28 cellular contexts compared by ENCODE assay signal in the genomic region with DNA sequence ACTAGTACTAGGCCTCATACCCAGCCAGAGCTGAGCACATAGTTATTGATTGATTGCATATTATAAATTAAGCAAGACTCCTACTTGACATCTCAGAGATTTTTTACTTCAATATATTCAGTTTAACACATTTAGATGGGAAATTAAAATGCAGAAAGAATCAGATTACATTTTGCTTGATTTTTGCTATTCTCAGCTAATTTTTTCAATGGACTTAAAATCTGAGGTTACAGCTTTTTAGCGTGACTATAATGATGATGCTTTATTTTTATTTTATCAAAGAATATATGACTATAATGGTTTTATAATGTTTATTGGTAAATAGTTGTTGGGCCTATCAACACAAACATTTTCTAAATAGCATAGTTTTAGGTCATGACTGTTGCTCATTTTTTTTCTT.
"Had no signal": no experiment of that assay in that cellular context is flagged by ENCODE, and none has a peak within 500 bp of the region (broad histone marks: within the 10 kb centered on the region; RNA-seq: fewer than 3 reads in every experiment).

No MANE protein-coding gene starts in this region.

- H3K4me3 ChIP-seq: colonic mucosa, coronary artery, dorsolateral prefrontal cortex, esophagus muscularis mucosa, esophagus squamous epithelium, gastrocnemius medialis, gastroesophageal sphincter, heart left ventricle, heart right ventricle had no signal

- H3K36me3 ChIP-seq: colonic mucosa, esophagus muscularis mucosa, esophagus squamous epithelium, gastrocnemius medialis, gastroesophageal sphincter, heart left ventricle, heart right ventricle had no signal

- FAIRE-seq: colon, endometrium, endothelial cell of umbilical vein, frontal cortex had no signal

- H3K27ac ChIP-seq: colonic mucosa, coronary artery, dorsolateral prefrontal cortex, epithelial cell of prostate, esophagus muscularis mucosa, esophagus squamous epithelium, foreskin keratinocyte, gastrocnemius medialis, gastroesophageal sphincter, heart left ventricle, heart right ventricle had no signal

- ATAC-seq: effector memory CD8-positive, alpha-beta T cell; esophagus mucosa; foreskin keratinocyte; gastrocnemius medialis; gastroesophageal sphincter; heart left ventricle; heart right ventricle had no signal

- H3K27me3 ChIP-seq: colonic mucosa, dorsolateral prefrontal cortex, esophagus muscularis mucosa, esophagus squamous epithelium, foreskin keratinocyte, gastrocnemius medialis, gastroesophageal sphincter, heart left ventricle, heart right ventricle had no signal

- H3K4me1 ChIP-seq: colonic mucosa, esophagus squamous epithelium, foreskin keratinocyte, gastrocnemius medialis, heart left ventricle, heart right ventricle had no signal

- DNase-seq: colonic mucosa; cortex of kidney; dermis blood vessel endothelial cell; dorsolateral prefrontal cortex; effector CD4-positive, alpha-beta T cell; effector CD8-positive, alpha-beta T cell; effector memory CD4-positive, alpha-beta T cell; effector memory CD8-positive, alpha-beta T cell; endodermal cell; erythroblast; esophagus squamous epithelium; foreskin fibroblast; foreskin keratinocyte; foreskin melanocyte; gastrocnemius medialis; glutamatergic neuron; head of caudate nucleus; heart left ventricle; heart right ventricle had no signal

- H3K9me3 ChIP-seq: colonic mucosa, esophagus muscularis mucosa, gastrocnemius medialis had no signal
